In the genomic region with DNA sequence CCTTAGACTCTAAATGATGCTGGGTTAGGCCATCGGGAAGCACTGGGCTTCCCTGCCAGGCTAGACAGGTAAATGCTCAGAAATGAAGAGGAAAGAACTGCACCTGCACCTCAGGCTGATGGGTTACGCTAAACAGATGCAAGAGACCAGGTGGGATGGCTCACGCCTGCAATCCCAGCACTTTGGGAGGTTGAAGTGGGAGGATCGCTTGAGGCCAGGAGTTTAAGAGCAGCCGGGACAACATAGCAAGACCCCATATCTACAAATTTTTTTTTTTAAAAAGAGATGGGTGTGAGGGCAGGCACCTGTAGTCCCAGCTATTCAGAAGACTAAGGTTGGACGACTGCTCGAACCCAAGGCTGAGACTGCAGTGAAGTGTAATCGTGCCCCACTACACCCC, we compare ENCODE assay signal across 24 cellular contexts.
"Had no signal": no experiment of that assay in that cellular context is flagged by ENCODE, and none has a peak within 500 bp of the region (broad histone marks: within the 10 kb centered on the region; RNA-seq: fewer than 3 reads in every experiment).

No MANE protein-coding gene starts in this region.

- H3K9me3 Mint-ChIP-seq: mesothelial cell of epicardium, type B pancreatic cell had no signal

- ATAC-seq: left colon, left lung, lower lobe of right lung, natural killer cell, right cardiac atrium, sciatic nerve had no signal

- H3K36me3 ChIP-seq: left lung, lower lobe of right lung, ovary, prostate gland, suprapubic skin, thoracic aorta, tibial nerve, uterus had no signal

- H3K9me3 ChIP-seq: left lung, lower lobe of right lung, ovary, prostate gland, suprapubic skin, thoracic aorta, tibial nerve, uterus had no signal

- H3K27me3 ChIP-seq: left lung, ovary, suprapubic skin, tibial nerve, uterus had no signal

- H3K27ac ChIP-seq: left lung, lower lobe of right lung, ovary, prostate gland, skin epidermis, suprapubic skin, thoracic aorta, tibial nerve, uterus had no signal

- H3K27ac Mint-ChIP-seq: mesothelial cell of epicardium; stimulated activated naive CD8-positive, alpha-beta T cell treated with anti-CD3 and anti-CD28 coated beads, Interleukin-15, Interleukin-2, amounts not matched to agents 100 ng/mL and 50 ng/mL, for 24 hours; type B pancreatic cell had no signal

- H3K4me3 Mint-ChIP-seq: mesothelial cell of epicardium; naive B cell; natural killer cell; stimulated activated naive CD8-positive, alpha-beta T cell treated with anti-CD3 and anti-CD28 coated beads, Interleukin-15, Interleukin-2, amounts not matched to agents 100 ng/mL and 50 ng/mL, for 24 hours; type B pancreatic cell had no signal

- H3K4me1 ChIP-seq: left lung, lower lobe of right lung, prostate gland, suprapubic skin, tibial nerve, uterus had no signal

- H3K36me3 Mint-ChIP-seq: mesothelial cell of epicardium, naive B cell, natural killer cell, type B pancreatic cell had no signal

- H3K4me3 ChIP-seq: left lung, lower lobe of right lung, ovary, prostate gland, skin epidermis, suprapubic skin, thoracic aorta, tibial nerve, uterus had no signal

- H3K27me3 Mint-ChIP-seq: stimulated activated naive CD8-positive, alpha-beta T cell treated with anti-CD3 and anti-CD28 coated beads, Interleukin-15, Interleukin-2, amounts not matched to agents 100 ng/mL and 50 ng/mL, for 24 hours had no signal

- DNase-seq: hippocampal formation; kidney glomerular epithelial cell; left colon; left lung; lower lobe of right lung; mammary epithelial cell; mesenchymal stem cell; naive B cell; natural killer cell; ovary; right cardiac atrium; stimulated activated CD4-positive, alpha-beta T cell treated with anti-CD3 and anti-CD28 coated beads, Interleukin-2, amount 100 ng/mL, for 24 hours; stimulated activated CD4-positive, alpha-beta T cell treated with anti-CD3 and anti-CD28 coated beads, Interleukin-4, amount 100 ng/mL, for 1 hour; stimulated activated naive CD4-positive, alpha-beta T cell; uterus had no signal
